Comparison of ENCODE assay signal across 29 cellular contexts in genomic region chr20:57108742-57109141, GRCh38.
DNase-seq lines count a peak whose midpoint lies in the region; ATAC-seq, FAIRE-seq and TF ChIP-seq lines count a peak whose summit lies in the region.
"Had no signal": no experiment of that assay in that cellular context is flagged by ENCODE, and none has a peak within 500 bp of the region (broad histone marks: within the 10 kb centered on the region; RNA-seq: fewer than 3 reads in every experiment).

No MANE protein-coding gene starts in this region.

- ATAC-seq in HepG2 (peak; percentile 62), right lobe of liver (no peak)
- no peak for ATAC-seq in natural killer cell treated with Interleukin-12 subunit alpha and Interleukin-12 subunit beta and Interleukin-15 and Interleukin-18, amount 100 ng/mL, for 72 hours
- ATAC-seq: activated T-cell treated with anti-CD3 and anti-CD28 coated beads, Interleukin-2, amount 50 U/mL, for 72 hours; HCT116; stimulated activated naive CD8-positive, alpha-beta T cell treated with anti-CD3 and anti-CD28 coated beads, Interleukin-15, Interleukin-2, amounts not matched to agents 100 U/mL and 50 U/mL, for 24 hours had no signal

- peak overlapping the region; percentile 54 for H3K4me2 ChIP-seq in HepG2 (ENCODE audit: low read depth, low read length)

- H3K27me3 ChIP-seq in HepG2 (ENCODE audit: control insufficient read depth in 1 of 2, insufficient read depth in 2 of 2, low read length in 2 of 2) (peaks cover 2 to 13% of the 10 kb centered on the region in 2 experiments; a peak in 3 of 5 replicates), right lobe of liver (no peaks in the 10 kb centered on the region), endodermal cell (ENCODE audit: control insufficient read depth, insufficient read depth, low read length, poor library complexity, severe bottlenecking) (no peaks in the 10 kb centered on the region)
- H3K27me3 ChIP-seq: right atrium auricular region, vagina had no signal

- H3K27ac ChIP-seq in HepG2 (ENCODE audit: extremely low read length, insufficient read depth, low read length) (no peak overlapping the region), right lobe of liver (no peak overlapping the region), endodermal cell (ENCODE audit: low read depth, low read length) (no peak overlapping the region)
- H3K27ac ChIP-seq: right atrium auricular region, RWPE1, SK-N-MC, thoracic aorta, vagina had no signal

- peaks cover 2% of the 10 kb centered on the region for H3K4me1 Mint-ChIP-seq in endodermal cell
- peaks cover 6% of the 10 kb centered on the region for H3K4me1 Mint-ChIP-seq in mesothelial cell of epicardium
- peaks cover 20% of the 10 kb centered on the region for H3K4me1 Mint-ChIP-seq in type B pancreatic cell (ENCODE audit: unreplicated experiment)
- H3K4me1 Mint-ChIP-seq in natural killer cell treated with Interleukin-12 subunit alpha and Interleukin-12 subunit beta and Interleukin-15 and Interleukin-18, amount 100 ng/mL, for 72 hours (ENCODE audit: low read depth in 2 of 2) = no peaks in the 10 kb centered on the region
- H3K4me1 Mint-ChIP-seq: CD4-positive, alpha-beta memory T cell had no signal

- no TSS peak for BruUV-seq in HepG2 (replicated peaks; lab: Mats Ljungman, UMichigan)

- H3K36me3 Mint-ChIP-seq in endodermal cell (ENCODE audit: low read depth) (no peaks in the 10 kb centered on the region), mesothelial cell of epicardium (no peaks in the 10 kb centered on the region), type B pancreatic cell (no peaks in the 10 kb centered on the region)
- H3K36me3 Mint-ChIP-seq in natural killer cell treated with Interleukin-12 subunit alpha and Interleukin-12 subunit beta and Interleukin-15 and Interleukin-18, amount 100 ng/mL, for 72 hours = no peaks in the 10 kb centered on the region
- H3K36me3 Mint-ChIP-seq: CD4-positive, alpha-beta memory T cell had no signal

- TF ChIP-seq CTCF in HepG2 (CRISPR knock-in tag; IDR thresholded peaks at IDR 0.05) (no peak), right lobe of liver (IDR thresholded peaks at IDR 0.05) (no peak), endodermal cell (conservative IDR thresholded peaks at IDR 0.05) (peak; percentile 66), mesothelial cell of epicardium (IDR thresholded peaks at IDR 0.05; ENCODE audit: unreplicated experiment) (no peak), type B pancreatic cell (conservative IDR thresholded peaks at IDR 0.05) (peak; percentile 17)

- H3K9ac ChIP-seq in HepG2 (ENCODE audit: insufficient read depth, low read depth, low read length) (no peak overlapping the region), endodermal cell (ENCODE audit: extremely low read depth, low read length, poor library complexity, severe bottlenecking) (no peak overlapping the region)

- H3K27me3 Mint-ChIP-seq in endodermal cell (ENCODE audit: insufficient read depth) (peaks cover 20% of the 10 kb centered on the region), mesothelial cell of epicardium (ENCODE audit: low read depth) (peaks cover 6% of the 10 kb centered on the region), type B pancreatic cell (peaks cover 8% of the 10 kb centered on the region)
- H3K27me3 Mint-ChIP-seq in natural killer cell treated with Interleukin-12 subunit alpha and Interleukin-12 subunit beta and Interleukin-15 and Interleukin-18, amount 100 ng/mL, for 72 hours = peaks cover 10 to 13% of the 10 kb centered on the region in 2 donors

- no peak for FAIRE-seq in HepG2 (lab: Jason Lieb, UNC)
- FAIRE-seq: A204.1, astrocyte, GM12891 had no signal

- H4K20me1 ChIP-seq in HepG2 (ENCODE audit: insufficient read depth, low read length) = no peaks in the 10 kb centered on the region

- no peak for TF ChIP-seq EP300 in HepG2 (IDR thresholded peaks at IDR 0.05; ENCODE audit: low read depth in 2 of 2, low read length in 2 of 2)
- TF ChIP-seq EP300 in HepG2 (CRISPR knock-in tag; IDR thresholded peaks at IDR 0.05; ENCODE audit: borderline replicate concordance) = no peak

- H3K36me3 ChIP-seq in HepG2 (replicated peaks in 1 of 2; ENCODE audit: control insufficient read depth in 1 of 2, insufficient read depth in 2 of 2, low read length in 2 of 2) (no peaks in the 10 kb centered on the region), right lobe of liver (no peaks in the 10 kb centered on the region), endodermal cell (ENCODE audit: control insufficient read depth, insufficient read depth, low read length) (no peaks in the 10 kb centered on the region)
- H3K36me3 ChIP-seq: right atrium auricular region, spleen, thoracic aorta, vagina had no signal

- H3K4me3 Mint-ChIP-seq in endodermal cell (no peak overlapping the region), mesothelial cell of epicardium (no peak overlapping the region), type B pancreatic cell (no peak overlapping the region)
- H3K4me3 Mint-ChIP-seq in natural killer cell treated with Interleukin-12 subunit alpha and Interleukin-12 subunit beta and Interleukin-15 and Interleukin-18, amount 100 ng/mL, for 72 hours = no peak overlapping the region
- H3K4me3 Mint-ChIP-seq: activated T-cell treated with anti-CD3 and anti-CD28 coated beads, Interleukin-2, amount 50 U/mL, for 72 hours; CD4-positive, alpha-beta memory T cell; T-helper 1 cell treated with Interleukin-12 subunit alpha and Interleukin-12 subunit beta and Interleukin-4 antibody, amounts not matched to agents 30 μg/mL and 1 μg/mL, for 36 hours had no signal

- no peak for TF ChIP-seq RAD21 in HepG2 (CRISPR knock-in tag; IDR thresholded peaks at IDR 0.05)

- no peaks in the 10 kb centered on the region for H3K79me2 ChIP-seq in HepG2 (ENCODE audit: insufficient read depth, low read length)

- CTCF ChIA-PET in HepG2 (lab: Yijun Ruan, JAX; ENCODE audit: low intra/inter-chr PET ratio, low total read pairs) = no interaction called here

- H3K4me1 ChIP-seq in HepG2 (ENCODE audit: insufficient read depth, low read length) (peaks cover 15% of the 10 kb centered on the region), right lobe of liver (no peaks in the 10 kb centered on the region), endodermal cell (ENCODE audit: control insufficient read depth, insufficient read depth, low read length) (no peaks in the 10 kb centered on the region)
- H3K4me1 ChIP-seq: right atrium auricular region, spleen had no signal

- H3K27ac Mint-ChIP-seq in endodermal cell (no peak overlapping the region), mesothelial cell of epicardium (peak overlapping the region; percentile 72), type B pancreatic cell (no peak overlapping the region)
- H3K27ac Mint-ChIP-seq in natural killer cell treated with Interleukin-12 subunit alpha and Interleukin-12 subunit beta and Interleukin-15 and Interleukin-18, amount 100 ng/mL, for 72 hours = no peak overlapping the region
- H3K27ac Mint-ChIP-seq: activated T-cell treated with anti-CD3 and anti-CD28 coated beads, Interleukin-2, amount 50 U/mL, for 72 hours; CD4-positive, alpha-beta memory T cell; T-helper 1 cell treated with Interleukin-12 subunit alpha and Interleukin-12 subunit beta and Interleukin-4 antibody, amounts not matched to agents 30 μg/mL and 1 μg/mL, for 36 hours had no signal

- 41% methylated on average over 7 of the region's 7 CpGs for WGBS in HepG2 (ENCODE audit: low lambda C conversion rate)
- WGBS in right lobe of liver (ENCODE audit: insufficient coverage, low coverage, low lambda C conversion rate, missing lambda C conversion rate) = 54% methylated on average over 7 of the region's 7 CpGs
- WGBS in endodermal cell (ENCODE audit: insufficient coverage in 1 of 2, insufficient read length in 1 of 2), 2 experiments = 66 to 75% methylated on average over 6 to 7 of the region's 7 CpGs

- H2AFZ ChIP-seq in HepG2 (ENCODE audit: low read length) = no peak overlapping the region

- peak overlapping the region in 1 of 3 experiments; percentile 38; a peak in 1 of 6 replicates for H3K4me3 ChIP-seq in HepG2 (replicated peaks in 1 of 3; ENCODE audit: insufficient read depth in 1 of 3, low read depth in 2 of 3, low read length in 3 of 3)
- H3K4me3 ChIP-seq in right lobe of liver = no peak overlapping the region
- no peak overlapping the region for H3K4me3 ChIP-seq in endodermal cell (ENCODE audit: low read length)
- H3K4me3 ChIP-seq: right atrium auricular region, SK-N-MC, spleen, thoracic aorta, vagina had no signal

- H3K9me3 Mint-ChIP-seq in endodermal cell (no peaks in the 10 kb centered on the region), mesothelial cell of epicardium (no peaks in the 10 kb centered on the region), type B pancreatic cell (no peaks in the 10 kb centered on the region)
- no peaks in the 10 kb centered on the region for H3K9me3 Mint-ChIP-seq in natural killer cell treated with Interleukin-12 subunit alpha and Interleukin-12 subunit beta and Interleukin-15 and Interleukin-18, amount 100 ng/mL, for 72 hours
- H3K9me3 Mint-ChIP-seq: activated T-cell treated with anti-CD3 and anti-CD28 coated beads, Interleukin-2, amount 50 U/mL, for 72 hours; T-helper 1 cell treated with Interleukin-12 subunit alpha and Interleukin-12 subunit beta and Interleukin-4 antibody, amounts not matched to agents 30 μg/mL and 1 μg/mL, for 36 hours had no signal

- H3K9me3 ChIP-seq in HepG2 (ENCODE audit: low read length) (no peaks in the 10 kb centered on the region), right lobe of liver (no peaks in the 10 kb centered on the region), endodermal cell (ENCODE audit: control insufficient read depth, low read length) (no peaks in the 10 kb centered on the region)
- H3K9me3 ChIP-seq: right atrium auricular region, thoracic aorta, vagina had no signal

- TF ChIP-seq POLR2A in HepG2 (IDR thresholded peaks at IDR 0.05; ENCODE audit: insufficient read depth in 1 of 2, low read depth in 2 of 2, low read length in 2 of 2) (no peak), right lobe of liver (IDR thresholded peaks at IDR 0.05) (no peak)

- intact Hi-C loops in HepG2 (cut with micrococcal nuclease; ENCODE audit: unreplicated experiment) = loop anchor here (1.0 kb wide), 1 partner anchor 22 kb away; no protein-coding TSS in a partner anchor
- intact Hi-C loops in right lobe of liver (cut with DNase I) = no loop called here

- DNase-seq in HepG2 (ENCODE audit: low spot score) = no peak
- DNase-seq in right lobe of liver = no peak
- peak; percentile 66 for DNase-seq in endodermal cell
- no peak for DNase-seq in mesothelial cell of epicardium (ENCODE audit: low spot score in 2 of 2, unreplicated experiment in 2 of 2)
- DNase-seq in type B pancreatic cell (ENCODE audit: extremely low spot score, unreplicated experiment) = no peak
- DNase-seq in natural killer cell treated with Interleukin-12 subunit alpha and Interleukin-12 subunit beta and Interleukin-15 and Interleukin-18, amount 100 ng/mL, for 72 hours (ENCODE audit: low spot score) = no peak
- DNase-seq in NCI-H774 (lab: John Stamatoyannopoulos, UW) = no peak
- no peak for DNase-seq in GOT3 (lab: John Stamatoyannopoulos, UW)
- DNase-seq: activated CD4-positive, alpha-beta T cell treated with anti-CD3 and anti-CD28 coated beads, Interleukin-2, amount 50 U/mL, for 48 hours; activated CD4-positive, CD25-positive, alpha-beta regulatory T cell treated with anti-CD3 and anti-CD28 coated beads, Interleukin-2, amount 50 U/mL, for 72 hours; activated T-cell treated with anti-CD3 and anti-CD28 coated beads, Interleukin-2, amount 50 U/mL, for 72 hours; CD4-positive, alpha-beta memory T cell; central memory CD4-positive, alpha-beta T cell; DMS 273 treated with DMSO at 0.1 percent for 48 hours; NCI-H1048; NCI-H446 treated with DMSO at 0.1 percent for 48 hours; spleen; stimulated activated CD4-positive, alpha-beta T cell treated with anti-CD3 and anti-CD28 coated beads, Interleukin-2, amount 100 ng/mL, for 24 hours; stimulated activated naive CD8-positive, alpha-beta T cell treated with anti-CD3 and anti-CD28 coated beads, Interleukin-15, Interleukin-2, amounts not matched to agents 100 U/mL and 50 U/mL, for 24 hours had no signal

- in situ Hi-C loops in HepG2 (cut with HindIII; ENCODE audit: extremely low pct_ligation_motif_present, low pct_unique_long_range_greater_than_20kb) = no loop called here

- POLR2A ChIA-PET in HepG2 (lab: Yijun Ruan, JAX) = no interaction called here

Comparison
In these comparisons a context has a peak if more than half of its experiments do, and no peak if none do; other contexts are left out.
1. CTCF ChIP-seq: peak in endodermal cell (single experiment) and type B pancreatic cell (single experiment); none in HepG2 (single experiment), right lobe of liver (0 of 4) and mesothelial cell of epicardium (single experiment).